In the genomic region with DNA sequence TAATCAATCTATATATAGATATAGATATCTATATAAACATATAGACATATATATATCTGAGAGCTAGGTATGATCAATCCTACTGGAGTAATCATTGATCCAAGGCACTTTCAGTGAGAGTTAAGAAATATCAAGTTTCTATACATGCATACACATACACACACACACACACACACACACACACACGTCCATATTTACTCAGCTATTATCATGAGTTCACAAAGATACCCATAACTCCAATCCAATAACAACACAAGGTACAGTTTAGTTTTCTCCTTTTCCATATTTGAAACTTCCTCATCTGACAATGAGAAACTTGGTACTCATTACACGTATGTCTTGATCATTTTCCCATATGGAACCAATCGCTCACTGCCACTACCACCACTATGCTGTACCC, we compare ENCODE assay signal across 35 cellular contexts.
"Had no signal": no experiment of that assay in that cellular context is flagged by ENCODE, and none has a peak within 500 bp of the region (broad histone marks: within the 10 kb centered on the region; RNA-seq: fewer than 3 reads in every experiment).

No MANE protein-coding gene starts in this region.

- FAIRE-seq: TTC549 had no signal

- H3K27me3 Mint-ChIP-seq: activated B cell treated with CpG ODN at 0.5 μM for 24 hours; activated CD4-positive, alpha-beta memory T cell treated with anti-CD3 and anti-CD28 coated beads for 36 hours; activated CD4-positive, alpha-beta T cell treated with anti-CD3 and anti-CD28 coated beads, Interleukin-2, amount 10 ng/mL, durations not matched to agents 24 days and 14 days; activated naive CD8-positive, alpha-beta T cell treated with anti-CD3 and anti-CD28 coated beads for 36 hours; activated T-helper 17 cell treated with anti-CD3 and anti-CD28 coated beads, Interleukin-2, amount 50 U/mL, for 72 hours; brain; central memory CD8-positive, alpha-beta T cell had no signal

- H3K27ac ChIP-seq: adrenal gland, cardiac muscle cell, VCaP had no signal

- H3K27ac Mint-ChIP-seq: activated B cell treated with CpG ODN at 0.5 μM for 24 hours; activated CD4-positive, alpha-beta memory T cell treated with anti-CD3 and anti-CD28 coated beads for 36 hours; activated CD4-positive, alpha-beta T cell treated with anti-CD3 and anti-CD28 coated beads, Interleukin-2, amount 10 ng/mL, durations not matched to agents 24 days and 14 days; activated naive CD4-positive, alpha-beta T cell treated with anti-CD3 and anti-CD28 coated beads for 36 hours; activated naive CD4-positive, alpha-beta T cell treated with anti-CD3 and anti-CD28 coated beads, Interleukin-2, amount 50 U/mL, for 72 hours; activated naive CD8-positive, alpha-beta T cell treated with anti-CD3 and anti-CD28 coated beads for 36 hours; activated T-cell treated with anti-CD3 and anti-CD28 coated beads, Interleukin-2, amount 50 U/mL, for 72 hours; activated T-helper 1 cell treated with anti-CD3 and anti-CD28 coated beads, Interleukin-12 subunit alpha, Interleukin-12 subunit beta, Interleukin-2, Interleukin-4 antibody, amounts not matched to agents 30 ng/mL and 10 ng/mL and 1 ng/mL, durations not matched to agents 14 hours and 24 hours and 36 hours; activated T-helper 17 cell treated with anti-CD3 and anti-CD28 coated beads, Interleukin-2, amount 50 U/mL, for 72 hours; brain; T-helper 1 cell treated with Interleukin-12 subunit alpha and Interleukin-12 subunit beta and Interleukin-4 antibody, amounts not matched to agents 30 μg/mL and 1 μg/mL, for 36 hours; T-helper 2 cell treated with Interferon-gamma antibody and Interleukin-4, amounts not matched to agents 5 μg/mL and 100 μg/mL, for 36 hours had no signal

- ATAC-seq: activated naive CD4-positive, alpha-beta T cell treated with anti-CD3 and anti-CD28 coated beads, Interleukin-2, amount 50 U/mL, for 72 hours; activated T-cell treated with anti-CD3 and anti-CD28 coated beads, Interleukin-2, amount 50 U/mL, for 4 hours; activated T-cell treated with anti-CD3 and anti-CD28 coated beads, Interleukin-2, amount 50 U/mL, for 72 hours; activated T-helper 17 cell treated with anti-CD3 and anti-CD28 coated beads, Interleukin-2, amount 50 U/mL, for 72 hours had no signal

- H3K9me3 Mint-ChIP-seq: activated B cell treated with CpG ODN at 0.5 μM for 24 hours; activated CD4-positive, alpha-beta memory T cell treated with anti-CD3 and anti-CD28 coated beads for 36 hours; activated CD4-positive, alpha-beta T cell treated with anti-CD3 and anti-CD28 coated beads, Interleukin-2, amount 10 ng/mL, durations not matched to agents 24 days and 14 days; activated naive CD4-positive, alpha-beta T cell treated with anti-CD3 and anti-CD28 coated beads for 36 hours; activated naive CD4-positive, alpha-beta T cell treated with anti-CD3 and anti-CD28 coated beads, Interleukin-2, amount 50 U/mL, for 72 hours; activated naive CD8-positive, alpha-beta T cell treated with anti-CD3 and anti-CD28 coated beads for 36 hours; activated T-cell treated with anti-CD3 and anti-CD28 coated beads, Interleukin-2, amount 50 U/mL, for 4 hours; activated T-cell treated with anti-CD3 and anti-CD28 coated beads, Interleukin-2, amount 50 U/mL, for 72 hours; activated T-helper 1 cell treated with anti-CD3 and anti-CD28 coated beads, Interleukin-12 subunit alpha, Interleukin-12 subunit beta, Interleukin-2, Interleukin-4 antibody, amounts not matched to agents 30 ng/mL and 10 ng/mL and 1 ng/mL, durations not matched to agents 14 hours and 24 hours and 36 hours; activated T-helper 17 cell treated with anti-CD3 and anti-CD28 coated beads, Interleukin-2, amount 50 U/mL, for 72 hours; brain; central memory CD8-positive, alpha-beta T cell; T-helper 1 cell treated with Interleukin-12 subunit alpha and Interleukin-12 subunit beta and Interleukin-4 antibody, amounts not matched to agents 30 μg/mL and 1 μg/mL, for 36 hours; T-helper 2 cell treated with Interferon-gamma antibody and Interleukin-4, amounts not matched to agents 5 μg/mL and 100 μg/mL, for 36 hours had no signal

- DNase-seq: activated B cell treated with CpG ODN at 0.5 μM for 24 hours; activated CD4-positive, alpha-beta memory T cell treated with anti-CD3 and anti-CD28 coated beads for 36 hours; activated CD4-positive, alpha-beta T cell treated with anti-CD3 and anti-CD28 coated beads for 4 hours; activated CD4-positive, alpha-beta T cell treated with anti-CD3 and anti-CD28 coated beads, Interleukin-2, amount 10 ng/mL, durations not matched to agents 24 days and 14 days; activated CD4-positive, alpha-beta T cell treated with anti-CD3 and anti-CD28 coated beads, Interleukin-2, amount 50 U/mL, for 1 hour; activated CD4-positive, alpha-beta T cell treated with anti-CD3 and anti-CD28 coated beads, Interleukin-2, amount 50 U/mL, for 4 hours; activated CD4-positive, CD25-positive, alpha-beta regulatory T cell treated with anti-CD3 and anti-CD28 coated beads, Interleukin-2, amount 50 U/mL, for 72 hours; activated CD8-positive, alpha-beta memory T cell treated with anti-CD3 and anti-CD28 coated beads, Interleukin-2, amount 50 U/mL, for 4 hours; activated effector memory CD4-positive, alpha-beta T cell treated with anti-CD3 and anti-CD28 coated beads, Interleukin-2, amount 50 U/mL, for 16 hours; activated gamma-delta T cell treated with Interleukin-2 at 50 U/mL for 16 hours; activated naive CD4-positive, alpha-beta T cell; activated naive CD4-positive, alpha-beta T cell treated with anti-CD3 and anti-CD28 coated beads for 36 hours; activated naive CD4-positive, alpha-beta T cell treated with anti-CD3 and anti-CD28 coated beads, Interleukin-2, amount 50 U/mL, for 16 hours; activated naive CD8-positive, alpha-beta T cell treated with anti-CD3 and anti-CD28 coated beads for 36 hours; activated T-cell treated with anti-CD3 and anti-CD28 coated beads for 4 hours; activated T-cell treated with anti-CD3 and anti-CD28 coated beads, Interleukin-2, amount 50 U/mL, for 1 hour; activated T-cell treated with anti-CD3 and anti-CD28 coated beads, Interleukin-2, amount 50 U/mL, for 4 hours; activated T-cell treated with anti-CD3 and anti-CD28 coated beads, Interleukin-2, amount 50 U/mL, for 72 hours; adrenal gland; amniotic stem cell; aorta; caudate nucleus; cerebellar nuclear complex; T-helper 2 cell; T-helper 9 cell had no signal

- H3K9me3 ChIP-seq: adrenal gland had no signal

- H3K4me3 ChIP-seq: adrenal gland, cardiac muscle cell had no signal

- H3K4me1 ChIP-seq: adrenal gland had no signal

- H3K27me3 ChIP-seq: adrenal gland, cardiac muscle cell had no signal

- H3K4me3 Mint-ChIP-seq: activated B cell treated with CpG ODN at 0.5 μM for 24 hours; activated CD4-positive, alpha-beta memory T cell treated with anti-CD3 and anti-CD28 coated beads for 36 hours; activated CD4-positive, alpha-beta T cell treated with anti-CD3 and anti-CD28 coated beads, Interleukin-2, amount 10 ng/mL, durations not matched to agents 24 days and 14 days; activated naive CD4-positive, alpha-beta T cell treated with anti-CD3 and anti-CD28 coated beads for 36 hours; activated naive CD8-positive, alpha-beta T cell treated with anti-CD3 and anti-CD28 coated beads for 36 hours; activated T-cell treated with anti-CD3 and anti-CD28 coated beads, Interleukin-2, amount 50 U/mL, for 4 hours; activated T-cell treated with anti-CD3 and anti-CD28 coated beads, Interleukin-2, amount 50 U/mL, for 72 hours; activated T-helper 1 cell treated with anti-CD3 and anti-CD28 coated beads, Interleukin-12 subunit alpha, Interleukin-12 subunit beta, Interleukin-2, Interleukin-4 antibody, amounts not matched to agents 30 ng/mL and 10 ng/mL and 1 ng/mL, durations not matched to agents 14 hours and 24 hours and 36 hours; activated T-helper 17 cell treated with anti-CD3 and anti-CD28 coated beads, Interleukin-2, amount 50 U/mL, for 72 hours; brain; central memory CD8-positive, alpha-beta T cell; T-helper 1 cell treated with Interleukin-12 subunit alpha and Interleukin-12 subunit beta and Interleukin-4 antibody, amounts not matched to agents 30 μg/mL and 1 μg/mL, for 36 hours; T-helper 2 cell treated with Interferon-gamma antibody and Interleukin-4, amounts not matched to agents 5 μg/mL and 100 μg/mL, for 36 hours had no signal

- H3K4me1 Mint-ChIP-seq: activated B cell treated with CpG ODN at 0.5 μM for 24 hours; activated CD4-positive, alpha-beta T cell treated with anti-CD3 and anti-CD28 coated beads, Interleukin-2, amount 10 ng/mL, durations not matched to agents 24 days and 14 days; activated T-helper 17 cell treated with anti-CD3 and anti-CD28 coated beads, Interleukin-2, amount 50 U/mL, for 72 hours; brain; central memory CD8-positive, alpha-beta T cell had no signal
